8 cellular contexts compared by ENCODE assay signal in the genomic region with DNA sequence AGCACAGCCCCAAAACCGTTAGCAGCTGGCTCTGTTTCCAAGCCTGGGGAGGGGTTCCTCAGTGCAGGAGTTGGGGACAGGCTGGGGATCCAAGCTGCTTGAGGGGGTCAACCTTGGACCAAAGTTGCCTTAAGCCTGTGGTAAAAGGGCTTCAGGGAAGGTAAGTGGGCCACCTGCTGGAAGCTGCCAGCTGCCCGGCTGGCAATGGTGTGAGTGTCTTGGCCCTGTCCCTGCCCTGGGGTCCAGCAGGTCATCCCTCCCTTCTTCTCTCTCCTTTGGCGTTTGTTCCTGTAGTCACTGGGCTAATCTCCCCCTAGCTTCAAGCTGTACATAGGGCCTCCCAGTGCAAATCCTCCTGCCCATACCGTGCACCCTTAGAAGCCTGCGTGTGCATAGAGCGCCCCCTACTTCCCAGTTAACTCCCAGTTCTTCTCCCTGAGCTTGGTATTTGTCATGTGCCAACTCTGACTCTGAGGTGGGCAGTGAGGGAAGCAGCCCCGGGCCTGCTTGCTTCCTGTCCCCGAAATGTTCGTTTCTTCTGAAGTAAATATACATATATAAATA. TPM values are rescaled to one million over a fixed set of nuclear protein-coding genes. Genes with fewer than 3 reads are reported as not detected.
DNase-seq lines count a peak whose midpoint lies in the region; TF ChIP-seq lines count a peak whose summit lies in the region.

No MANE protein-coding gene starts in this region.

- 64 to 69% methylated on average over 6 of the region's 9 CpGs for WGBS in endodermal cell (ENCODE audit: insufficient coverage in 1 of 2, insufficient read length in 1 of 2), 2 experiments

- peaks cover 45% of the 10 kb centered on the region for H3K36me3 Mint-ChIP-seq in endodermal cell (ENCODE audit: low read depth)

- intact Hi-C loops in left ventricle myocardium inferior (cut with micrococcal nuclease) (no loop called here), cardiac septum (cut with DNase I) (no loop called here)

- no peaks in the 10 kb centered on the region for H3F3A ChIP-seq in OCI-LY1 (ENCODE audit: insufficient read depth, low read length)

- peak; percentile 34 for TF ChIP-seq CTCF in left ventricle myocardium inferior (IDR thresholded peaks at IDR 0.05; ENCODE audit: borderline replicate concordance)
- peak; percentile 64 for TF ChIP-seq CTCF in OCI-LY1 (IDR thresholded peaks at IDR 0.05; ENCODE audit: low read length)
- TF ChIP-seq CTCF in endodermal cell (conservative IDR thresholded peaks at IDR 0.05): peak; percentile 87

- H3K4me3 Mint-ChIP-seq in endodermal cell: no peak overlapping the region

- H4K20me1 ChIP-seq in OCI-LY1 (ENCODE audit: insufficient read depth, low read length): no peaks in the 10 kb centered on the region

- H3K9me3 Mint-ChIP-seq in endodermal cell: no peaks in the 10 kb centered on the region

- H3K4me1 ChIP-seq in left ventricle myocardium inferior (peaks cover 21% of the 10 kb centered on the region), OCI-LY1 (ENCODE audit: insufficient read depth, low read length, severe bottlenecking) (peaks cover 9% of the 10 kb centered on the region), endodermal cell (ENCODE audit: control insufficient read depth, insufficient read depth, low read length) (no peaks in the 10 kb centered on the region)

- peaks cover 11% of the 10 kb centered on the region for H3K79me2 ChIP-seq in OCI-LY1 (ENCODE audit: insufficient read depth, low read length)

- no peak overlapping the region for H3K4me2 ChIP-seq in OCI-LY1 (ENCODE audit: low read length)

- H3K9ac ChIP-seq in OCI-LY1 (ENCODE audit: low read length) (no peak overlapping the region), endodermal cell (ENCODE audit: extremely low read depth, low read length, poor library complexity, severe bottlenecking) (no peak overlapping the region)

- no peak overlapping the region for H3K27ac Mint-ChIP-seq in endodermal cell

- H3K27me3 ChIP-seq in left ventricle myocardium inferior (ENCODE audit: low read depth): no peaks in the 10 kb centered on the region
- no peaks in the 10 kb centered on the region for H3K27me3 ChIP-seq in OCI-LY1 (ENCODE audit: insufficient read depth, low read length)
- H3K27me3 ChIP-seq in endodermal cell (ENCODE audit: control insufficient read depth, insufficient read depth, low read length, poor library complexity, severe bottlenecking): no peaks in the 10 kb centered on the region

- no peaks in the 10 kb centered on the region for H3K9me3 ChIP-seq in left ventricle myocardium inferior (replicated peaks)
- no peaks in the 10 kb centered on the region for H3K9me3 ChIP-seq in OCI-LY1 (ENCODE audit: low read length)
- H3K9me3 ChIP-seq in endodermal cell (ENCODE audit: control insufficient read depth, low read length): no peaks in the 10 kb centered on the region

- peaks cover 55% of the 10 kb centered on the region for H3K36me3 ChIP-seq in left ventricle myocardium inferior
- peaks cover 49% of the 10 kb centered on the region for H3K36me3 ChIP-seq in OCI-LY1 (ENCODE audit: insufficient read depth, low read length)
- H3K36me3 ChIP-seq in endodermal cell (ENCODE audit: control insufficient read depth, insufficient read depth, low read length): peaks cover 57% of the 10 kb centered on the region

- no peaks in the 10 kb centered on the region for H3K27me3 Mint-ChIP-seq in endodermal cell (ENCODE audit: insufficient read depth)

- no peaks in the 10 kb centered on the region for H3K9me2 ChIP-seq in OCI-LY1 (ENCODE audit: low read depth, low read length)

- H2AFZ ChIP-seq in OCI-LY1 (ENCODE audit: low read length): no peak overlapping the region

- no peak for DNase-seq in left ventricle myocardium inferior
- no peak for DNase-seq in cardiac septum (ENCODE audit: low spot score)
- DNase-seq in endodermal cell: peak; percentile 89
- peak; percentile 92 for DNase-seq in pons (ENCODE audit: low spot score)
- DNase-seq in NCI-H345 (lab: John Stamatoyannopoulos, UW): no peak
- DNase-seq in AG08396 (ENCODE audit: low spot score): no peak
- DNase-seq in T-helper 9 cell: no peak

- no peak overlapping the region for H3K4me3 ChIP-seq in left ventricle myocardium inferior
- H3K4me3 ChIP-seq in OCI-LY1 (ENCODE audit: low read depth, low read length, poor library complexity, severe bottlenecking): no peak overlapping the region
- no peak overlapping the region for H3K4me3 ChIP-seq in endodermal cell (ENCODE audit: low read length)

- H3K27ac ChIP-seq in left ventricle myocardium inferior (replicated peaks) (no peak overlapping the region), OCI-LY1 (ENCODE audit: low read depth, low read length, poor library complexity, severe bottlenecking) (no peak overlapping the region), endodermal cell (ENCODE audit: low read depth, low read length) (no peak overlapping the region)

- H3K4me1 Mint-ChIP-seq in endodermal cell: peaks cover 6% of the 10 kb centered on the region

RNA-seq across cellular contexts. Expression of a gene that starts 4.4 kb away (rescaled TPM):
- total RNA-seq in left ventricle myocardium inferior: 117 TPM
- total RNA-seq in cardiac septum: 97.1 TPM
- total RNA-seq in endodermal cell: 100 to 1,000 TPM; 174 to 180 TPM
- polyA plus RNA-seq in endodermal cell (2013, experiment 1 of 2): 351 TPM
- 284 TPM for polyA plus RNA-seq in endodermal cell (2013, experiment 2 of 2)

RNA-seq across cellular contexts. Expression of a gene that starts 4.7 kb away (rescaled TPM):
- total RNA-seq in left ventricle myocardium inferior (5.8 TPM), cardiac septum (5.8 TPM), endodermal cell (10 to 100 TPM; 66.7 to 81.8 TPM)
- 52.7 TPM for polyA plus RNA-seq in endodermal cell (2013, experiment 1 of 2)
- 49.1 TPM for polyA plus RNA-seq in endodermal cell (2013, experiment 2 of 2)

RNA-seq across cellular contexts. Expression of a gene that starts 28.8 kb away (rescaled TPM):
- total RNA-seq in left ventricle myocardium inferior: 24.1 TPM
- 34.0 TPM for total RNA-seq in cardiac septum
- 100 to 1,000 TPM; 127 to 138 TPM for total RNA-seq in endodermal cell
- 197 TPM for polyA plus RNA-seq in endodermal cell (2013, experiment 1 of 2)
- 191 TPM for polyA plus RNA-seq in endodermal cell (2013, experiment 2 of 2)

RNA-seq across cellular contexts. Expression of a gene that starts 35.6 kb away (rescaled TPM):
- total RNA-seq in left ventricle myocardium inferior (0.14 TPM), cardiac septum (0.27 TPM), endodermal cell (10 to 100 TPM; 30.3 to 61.7 TPM)
- 16.6 TPM for polyA plus RNA-seq in endodermal cell (2013, experiment 1 of 2)
- 14.9 TPM for polyA plus RNA-seq in endodermal cell (2013, experiment 2 of 2)

RNA-seq across cellular contexts. Expression of a gene that starts 40.1 kb away (rescaled TPM):
- total RNA-seq in left ventricle myocardium inferior (25.7 TPM), cardiac septum (25.8 TPM), endodermal cell (100 to 1,000 TPM; 344 to 381 TPM)
- 632 TPM for polyA plus RNA-seq in endodermal cell (2013, experiment 1 of 2)
- polyA plus RNA-seq in endodermal cell (2013, experiment 2 of 2): 646 TPM

Comparison
In these comparisons a context has a peak if more than half of its experiments do, and no peak if none do; other contexts are left out.
1. DNase-seq: peak in endodermal cell (single experiment) and pons (single experiment); none in left ventricle myocardium inferior (single experiment), cardiac septum (single experiment), NCI-H345 (single experiment), AG08396 (single experiment) and T-helper 9 cell (single experiment).
2. CTCF ChIP-seq: peak in every context shown above with its lines; median percentile 87 in endodermal cell; 64 in OCI-LY1; 34 in left ventricle myocardium inferior.